In genomic region chr10:21515581-21516269, GRCh38 we compare ENCODE assay signal across 9 cellular contexts. TPM values are rescaled to one million over a fixed set of nuclear protein-coding genes. Genes with fewer than 3 reads are reported as not detected.
DNase-seq lines count a peak whose midpoint lies in the region; ATAC-seq, FAIRE-seq and TF ChIP-seq lines count a peak whose summit lies in the region.
"Had no signal": no experiment of that assay in that cellular context is flagged by ENCODE, and none has a peak within 500 bp of the region (broad histone marks: within the 10 kb centered on the region; RNA-seq: fewer than 3 reads in every experiment).

No MANE protein-coding gene starts in this region.

- H3K4me1 ChIP-seq in cardiac muscle cell (ENCODE audit: low read depth) = peaks cover 42% of the 10 kb centered on the region
- peaks cover 29% of the 10 kb centered on the region for H3K4me1 ChIP-seq in mesodermal cell (ENCODE audit: control insufficient read depth, insufficient read depth, low read length, poor library complexity, severe bottlenecking)
- peaks cover 0 to 3% of the 10 kb centered on the region in 2 donors for H3K4me1 ChIP-seq in uterus

- 2 to 6% methylated on average over 8 to 10 of the region's 12 CpGs for WGBS in mesodermal cell (ENCODE audit: insufficient coverage in 2 of 2), 2 experiments

- H3K27me3 ChIP-seq in cardiac muscle cell (no peaks in the 10 kb centered on the region), uterus (no peaks in the 10 kb centered on the region)

- no peaks in the 10 kb centered on the region for H3K9me3 ChIP-seq in cardiac muscle cell (ENCODE audit: low read depth)
- H3K9me3 ChIP-seq in mesodermal cell (ENCODE audit: control insufficient read depth, low read length) = no peaks in the 10 kb centered on the region
- no peaks in the 10 kb centered on the region for H3K9me3 ChIP-seq in uterus

- no peak for ATAC-seq in Right ventricle myocardium inferior
- ATAC-seq in HG03469 (IDR thresholded peaks at IDR 0.05; ENCODE audit: unreplicated experiment) = no peak

- H3K36me3 ChIP-seq in cardiac muscle cell (no peaks in the 10 kb centered on the region), mesodermal cell (ENCODE audit: control insufficient read depth, insufficient read depth, low read length) (no peaks in the 10 kb centered on the region), uterus (no peaks in the 10 kb centered on the region)

- TF ChIP-seq POLR2A in uterus (IDR thresholded peaks at IDR 0.05) = no peak

- H3K4me3 ChIP-seq in cardiac muscle cell = peak overlapping the region; percentile 78
- peak overlapping the region; percentile 61 to 62 for H3K4me3 ChIP-seq in cardiac fibroblast (replicated peaks in 1 of 2; ENCODE audit: low read depth in 2 of 2, low read length in 2 of 2)
- peak overlapping the region; percentile 56 for H3K4me3 ChIP-seq in mesodermal cell (ENCODE audit: extremely low read depth, insufficient read depth, low read length, poor library complexity, severe bottlenecking)
- peak overlapping the region; percentile 51 to 67 for H3K4me3 ChIP-seq in uterus

- FAIRE-seq in D721Med (lab: Jason Lieb, UNC) = no peak

- TF ChIP-seq CTCF in cardiac muscle cell (IDR thresholded peaks at IDR 0.05; ENCODE audit: low read depth, low read length) (no peak), cardiac fibroblast (IDR thresholded peaks at IDR 0.05; ENCODE audit: low read depth, low read length) (no peak), uterus (IDR thresholded peaks at IDR 0.05) (no peak), D721Med (IDR thresholded peaks at IDR 0.05; ENCODE audit: insufficient read depth, missing control alignments) (no peak)

- DNase-seq in cardiac muscle cell (ENCODE audit: low read depth in 1 of 2, low spot score in 1 of 2) = no peak
- DNase-seq in Right ventricle myocardium inferior (ENCODE audit: missing footprints) = no peak
- DNase-seq in cardiac fibroblast (ENCODE audit: low read depth in 2 of 2) = no peak
- no peak for DNase-seq in uterus
- DNase-seq in H4 (ENCODE audit: low spot score) = no peak
- no peak for DNase-seq in D721Med (ENCODE audit: insufficient read length, low spot score)

- intact Hi-C loops in Right ventricle myocardium inferior (cut with DNase I) (loop anchor here (5.0 kb wide), 1 partner anchor 217 kb away; no protein-coding TSS in a partner anchor), uterus (cut with DNase I; ENCODE audit: low total_unique reads) (no loop called here)

- H3K27ac ChIP-seq in cardiac muscle cell (peak overlapping the region; percentile 96), mesodermal cell (ENCODE audit: low read depth, low read length, severe bottlenecking) (peak overlapping the region; percentile 60), uterus (peak overlapping the region; percentile 76 to 91)

RNA-seq across cellular contexts. Expression of gene SKIDA1, which starts 9.8 kb away (rescaled TPM):
- total RNA-seq in cardiac muscle cell (42.4 and 62.4 TPM in 2 replicates), Right ventricle myocardium inferior (2.6 TPM), uterus (1 to 10 TPM in 2 of 4 donors, under 1 TPM in 1, not detected in 1; 0.26 to 4.9 (median 1.6) TPM)
- polyA plus RNA-seq in cardiac muscle cell = 4.3 and 7.9 TPM in 2 replicates
- polyA plus RNA-seq in mesodermal cell (2013, experiment 1 of 2) = 11.4 TPM
- polyA plus RNA-seq in mesodermal cell (2013, experiment 2 of 2) = 10.3 TPM
- 0.18 and 0.33 TPM in 2 replicates for total RNA-seq in H4 (2014; rRNA removed; shearing (Covaris generic))
- total RNA-seq: HT-29 had no signal

RNA-seq across cellular contexts. Expression of gene MLLT10, which starts 18.3 kb away (rescaled TPM):
- 26.0 and 40.6 TPM in 2 replicates for total RNA-seq in cardiac muscle cell
- 38.4 and 39.5 TPM in 2 replicates for polyA plus RNA-seq in cardiac muscle cell
- 18.3 TPM for total RNA-seq in Right ventricle myocardium inferior
- 45.1 TPM for polyA plus RNA-seq in mesodermal cell (2013, experiment 1 of 2)
- polyA plus RNA-seq in mesodermal cell (2013, experiment 2 of 2) = 40.1 TPM
- total RNA-seq in uterus = 10 to 100 TPM; 34.1 to 71.2 (median 59.8) TPM
- total RNA-seq in H4 (2014; rRNA removed; shearing (Covaris generic)) = 7.9 TPM in 2 replicates
